9 cellular contexts compared by ENCODE assay signal in genomic region chr5:171386861-171387254, GRCh38. TPM values are rescaled to one million over a fixed set of nuclear protein-coding genes. Genes with fewer than 3 reads are reported as not detected.
DNase-seq lines count a peak whose midpoint lies in the region; ATAC-seq, FAIRE-seq and TF ChIP-seq lines count a peak whose summit lies in the region.
"Had no signal": no experiment of that assay in that cellular context is flagged by ENCODE, and none has a peak within 500 bp of the region (broad histone marks: within the 10 kb centered on the region; RNA-seq: fewer than 3 reads in every experiment).

No MANE protein-coding gene starts in this region.

- peak overlapping the region; percentile 74 to 94 for H3K4me3 ChIP-seq in CD4-positive, alpha-beta memory T cell (ENCODE audit: low read length in 2 of 2)
- peak overlapping the region; percentile 95 for H3K4me3 ChIP-seq in astrocyte (ENCODE audit: insufficient read depth, low read depth, low read length)
- peak overlapping the region; percentile 58 to 76 (median 74) for H3K4me3 ChIP-seq in liver (ENCODE audit: low read depth in 1 of 3, low read length in 3 of 3)
- H3K4me3 ChIP-seq in upper lobe of left lung = peak overlapping the region; percentile 81 to 96 (median 90)

- peaks cover 13 to 41% of the 10 kb centered on the region in 2 donors for H3K36me3 Mint-ChIP-seq in CD4-positive, alpha-beta memory T cell
- peaks cover 5% of the 10 kb centered on the region for H3K36me3 Mint-ChIP-seq in astrocyte (ENCODE audit: low read depth, unreplicated experiment)

- peaks cover under 1% of the 10 kb centered on the region for H3K36me3 ChIP-seq in CD4-positive, alpha-beta memory T cell (ENCODE audit: insufficient read depth, low read length)
- peaks cover 17% of the 10 kb centered on the region for H3K36me3 ChIP-seq in astrocyte (ENCODE audit: insufficient read depth, low read length)
- peaks cover 0 to 10% (median 4%) of the 10 kb centered on the region in 4 donors for H3K36me3 ChIP-seq in liver (ENCODE audit: control insufficient read depth in 4 of 4, insufficient read depth in 3 of 4, low read depth in 1 of 4, low read length in 3 of 4)
- peaks cover 0 to 11% (median 7%) of the 10 kb centered on the region in 4 donors for H3K36me3 ChIP-seq in upper lobe of left lung

- FAIRE-seq in astrocyte (lab: Jason Lieb, UNC) = no peak

- no peak for TF ChIP-seq EP300 in upper lobe of left lung (IDR thresholded peaks at IDR 0.05)

- ATAC-seq in HG03354 (IDR thresholded peaks at IDR 0.05; ENCODE audit: poor library complexity, severe bottlenecking, unreplicated experiment) (peak; percentile 2), upper lobe of left lung (ENCODE audit: low FRiP score in 2 of 2) (no peak)

- peaks cover 39% of the 10 kb centered on the region for H3K4me1 ChIP-seq in CD4-positive, alpha-beta memory T cell (ENCODE audit: insufficient read depth, low read length)
- H3K4me1 ChIP-seq in astrocyte (ENCODE audit: insufficient read depth, low read length) (peaks cover 19% of the 10 kb centered on the region), liver (ENCODE audit: control insufficient read depth in 4 of 4, insufficient read depth in 4 of 4, low read length in 3 of 4) (peaks cover 2 to 19% (median 14%) of the 10 kb centered on the region in 4 donors), upper lobe of left lung (peaks cover 18 to 47% (median 28%) of the 10 kb centered on the region in 4 donors)

- H3K79me2 ChIP-seq in astrocyte (ENCODE audit: insufficient read depth, low read length) = peaks cover 42% of the 10 kb centered on the region

- peak overlapping the region; percentile 97 to 99 (median 98) for H3K4me3 Mint-ChIP-seq in CD4-positive, alpha-beta memory T cell
- H3K4me3 Mint-ChIP-seq in astrocyte (ENCODE audit: unreplicated experiment) = peak overlapping the region; percentile 96

- CTCF ChIA-PET in CD4-positive, alpha-beta memory T cell (lab: Charles Lee; ENCODE audit: partially characterized antibody) = no interaction called here

- no peak for DNase-seq in CD4-positive, alpha-beta memory T cell
- DNase-seq in astrocyte (ENCODE audit: low read depth) (no peak), upper lobe of left lung (no peak), cerebellar nuclear complex (lab: John Stamatoyannopoulos, UW) (no peak), HuH-7.5 (ENCODE audit: low spot score) (no peak), SHP77 (lab: John Stamatoyannopoulos, UW) (no peak)

- H3K9ac ChIP-seq in astrocyte (ENCODE audit: low read length) (peak overlapping the region; percentile 99), liver (ENCODE audit: low read depth in 1 of 2, low read length in 2 of 2) (peak overlapping the region; percentile 67 to 94)

- H2AFZ ChIP-seq in astrocyte (ENCODE audit: low read depth, low read length) = peak overlapping the region; percentile 98

- TF ChIP-seq RAD21 in liver (IDR thresholded peaks at IDR 0.05) = no peak

- no peak for TF ChIP-seq POLR2A in upper lobe of left lung (IDR thresholded peaks at IDR 0.05)

- TF ChIP-seq CTCF in astrocyte (IDR thresholded peaks at IDR 0.05; ENCODE audit: insufficient read depth, low read depth, low read length) (no peak), liver (IDR thresholded peaks at IDR 0.05; ENCODE audit: low read depth, low read length, missing input control) (no peak), upper lobe of left lung (IDR thresholded peaks at IDR 0.05) (no peak)

- no peaks in the 10 kb centered on the region for H3K9me3 ChIP-seq in CD4-positive, alpha-beta memory T cell (ENCODE audit: control insufficient read depth in 1 of 2, low read length in 2 of 2)
- H3K9me3 ChIP-seq in astrocyte (ENCODE audit: insufficient read depth, low read depth, low read length) (no peaks in the 10 kb centered on the region), liver (ENCODE audit: control insufficient read depth in 4 of 4, low read length in 3 of 4) (no peaks in the 10 kb centered on the region), upper lobe of left lung (no peaks in the 10 kb centered on the region)

- H4K20me1 ChIP-seq in astrocyte (ENCODE audit: insufficient read depth, low read length) = peaks cover 41% of the 10 kb centered on the region

- no peaks in the 10 kb centered on the region for H3K27me3 ChIP-seq in CD4-positive, alpha-beta memory T cell (ENCODE audit: insufficient read depth, low read length)
- no peaks in the 10 kb centered on the region for H3K27me3 ChIP-seq in astrocyte (ENCODE audit: insufficient read depth, low read length)
- H3K27me3 ChIP-seq in liver (ENCODE audit: control insufficient read depth in 4 of 4, insufficient read depth in 4 of 4, low read length in 3 of 4) = no peaks in the 10 kb centered on the region
- H3K27me3 ChIP-seq in upper lobe of left lung = no peaks in the 10 kb centered on the region

- peaks cover 0 to 10% (median 0%) of the 10 kb centered on the region in 8 donors for H3K9me3 Mint-ChIP-seq in CD4-positive, alpha-beta memory T cell
- H3K9me3 Mint-ChIP-seq in astrocyte (ENCODE audit: unreplicated experiment) = no peaks in the 10 kb centered on the region

- POLR2A ChIA-PET in CD4-positive, alpha-beta memory T cell (lab: Charles Lee; ENCODE audit: partially characterized antibody) = interaction anchor here (0.7 to 3.0 kb wide), 10 partner anchors 8 to 1387 kb away, joined by 3 to 27 read pairs (median 4); partner anchors contain the start of gene FBXW11

- H3K27ac ChIP-seq in CD4-positive, alpha-beta memory T cell (ENCODE audit: low read depth, low read length) = peak overlapping the region; percentile 79
- H3K27ac ChIP-seq in astrocyte (ENCODE audit: low read depth, low read length) (peak overlapping the region; percentile 94), liver (ENCODE audit: low read depth in 1 of 2, low read length in 2 of 2) (peak overlapping the region; percentile 67 to 81), upper lobe of left lung (peak overlapping the region; percentile 89 to 95 (median 92))

- intact Hi-C loops in CD4-positive, alpha-beta memory T cell (cut with micrococcal nuclease) = loop anchor here (1.0 to 10.0 kb wide), 6 partner anchors 619 to 1805 kb away; partner anchors contain the start of genes CREBRF, DUSP1, FBXW11 and SPDL1

- H3K27ac Mint-ChIP-seq in CD4-positive, alpha-beta memory T cell = peak overlapping the region; percentile 95 to 100 (median 99)
- peak overlapping the region; percentile 97 for H3K27ac Mint-ChIP-seq in astrocyte (ENCODE audit: unreplicated experiment)

- WGBS in liver = 16% methylated on average over 16 of the region's 16 CpGs
- 18 to 24% methylated on average over 16 of the region's 16 CpGs for WGBS in upper lobe of left lung, 2 donors

- peak overlapping the region; percentile 93 for H3K4me2 ChIP-seq in astrocyte (ENCODE audit: low read length)

- peaks cover 29 to 52% (median 40%) of the 10 kb centered on the region in 4 donors for H3K4me1 Mint-ChIP-seq in CD4-positive, alpha-beta memory T cell
- H3K4me1 Mint-ChIP-seq in astrocyte (ENCODE audit: low read depth, unreplicated experiment) = peaks cover 8% of the 10 kb centered on the region

- peaks cover 1 to 3% of the 10 kb centered on the region in 2 donors for H3K27me3 Mint-ChIP-seq in CD4-positive, alpha-beta memory T cell
- peaks cover 2% of the 10 kb centered on the region for H3K27me3 Mint-ChIP-seq in astrocyte (ENCODE audit: low read depth, unreplicated experiment)

TF ChIP-seq in liver, 16 proteins besides CTCF, POLR2A, EP300 and RAD21:
- TF ChIP-seq RXRA (IDR thresholded peaks at IDR 0.05) (no peak), ZBTB33 (IDR thresholded peaks at IDR 0.05) (no peak), REST (IDR thresholded peaks at IDR 0.05) (no peak), FOXA2 (IDR thresholded peaks at IDR 0.05) (no peak)

RNA-seq across cellular contexts. Expression of gene NPM1, which starts 0.8 kb away (rescaled TPM):
- 100 to 1,000 TPM; 857 to 892 TPM for total RNA-seq in CD4-positive, alpha-beta memory T cell
- polyA plus RNA-seq in CD4-positive, alpha-beta memory T cell = 100 to 1,000 TPM; 595 to 777 TPM
- 1,191 and 1,219 TPM in 2 replicates for total RNA-seq in astrocyte
- total RNA-seq in liver = 100 to 1,000 TPM; 186 to 539 TPM
- polyA plus RNA-seq in liver = 100 to 1,000 TPM; 133 to 959 TPM
- 100 to 1,000 TPM; 289 to 646 (median 517) TPM for total RNA-seq in upper lobe of left lung

RNA-seq across cellular contexts. Expression of gene FGF18, which starts 32.6 kb away (rescaled TPM):
- under 1 TPM; 0.17 to 0.32 TPM for total RNA-seq in CD4-positive, alpha-beta memory T cell
- polyA plus RNA-seq in CD4-positive, alpha-beta memory T cell = under 1 TPM in 1 of 2 donors, not detected in 1; 0.09 TPM
- total RNA-seq in astrocyte = 0.89 and 1.2 TPM in 2 replicates
- total RNA-seq in liver = under 1 TPM in 1 of 2 donors, not detected in 1; 0.08 TPM
- polyA plus RNA-seq in liver = not detected
- total RNA-seq in upper lobe of left lung = 1 to 10 TPM in 4 of 6 donors, under 1 TPM in 2; 0.44 to 4.6 (median 1.4) TPM
- total RNA-seq: NCI-H460 had no signal
